ENCODE assay signal across 9 cellular contexts in genomic region chr1:220876511-220877347, GRCh38. TPM values are rescaled to one million over a fixed set of nuclear protein-coding genes. Genes with fewer than 3 reads are reported as not detected.
A peak's percentile ranks its signal among the peaks of the same experiment; 100 is the strongest.
DNase-seq lines count a peak whose midpoint lies in the region; ATAC-seq, FAIRE-seq and TF ChIP-seq lines count a peak whose summit lies in the region.
"Had no signal": no experiment of that assay in that cellular context is flagged by ENCODE, and none has a peak within 500 bp of the region (broad histone marks: within the 10 kb centered on the region; RNA-seq: fewer than 3 reads in every experiment).

No MANE protein-coding gene starts in this region.

- H3K79me1 ChIP-seq in H1 (ENCODE audit: low read depth, low read length) = no peaks in the 10 kb centered on the region

- H3K23ac ChIP-seq in H1 (ENCODE audit: insufficient read length) = no peak overlapping the region

- no peak for TF ChIP-seq RAD21 in H1 (IDR thresholded peaks at IDR 0.05 in 1 of 2, conservative IDR thresholded peaks at IDR 0.05 in 1 of 2; ENCODE audit: low read depth in 2 of 2, low read length in 2 of 2)

- H3K4me3 ChIP-seq in H1 (ENCODE audit: extremely low read depth in 1 of 4, insufficient read depth in 2 of 4, low read depth in 3 of 4, low read length in 4 of 4) = peak overlapping the region; percentile 46 to 65 (median 52)
- H3K4me3 ChIP-seq in mesodermal cell (ENCODE audit: extremely low read depth, insufficient read depth, low read length, poor library complexity, severe bottlenecking) = peak overlapping the region; percentile 29
- H3K4me3 ChIP-seq in tibial nerve = peak overlapping the region; percentile 2 to 81 (median 32)

- H3K36me3 Mint-ChIP-seq in activated T-helper 1 cell treated with anti-CD3 and anti-CD28 coated beads, Interleukin-12 subunit alpha, Interleukin-12 subunit beta, Interleukin-2, Interleukin-4 antibody, amounts not matched to agents 30 ng/mL and 10 ng/mL and 1 ng/mL, durations not matched to agents 14 hours and 24 hours and 36 hours (ENCODE audit: low read depth) = peaks cover 9% of the 10 kb centered on the region

- no peak overlapping the region for H2AFZ ChIP-seq in H1 (ENCODE audit: low read length)

- H3K14ac ChIP-seq in H1 (ENCODE audit: insufficient read length) = no peak overlapping the region

- no peaks in the 10 kb centered on the region for H3K79me2 ChIP-seq in H1 (ENCODE audit: control insufficient read depth in 1 of 2, insufficient read depth in 2 of 2, low read length in 2 of 2)

- H3K23me2 ChIP-seq in H1 (ENCODE audit: low read depth, low read length) = peaks cover 9% of the 10 kb centered on the region; the same call in 1 of the 2 replicates

- peak overlapping the region; percentile 95 to 97 for H3K4me2 ChIP-seq in H1 (ENCODE audit: insufficient read depth in 1 of 2, low read depth in 2 of 2, low read length in 2 of 2)

- no peak overlapping the region for H2AK5ac ChIP-seq in H1 (ENCODE audit: low read depth, low read length)

- no peak overlapping the region for H3K56ac ChIP-seq in H1 (replicated peaks; ENCODE audit: insufficient read length, low read depth, low read length)

- H4K20me1 ChIP-seq in H1 (replicated peaks in 1 of 2; ENCODE audit: control insufficient read depth in 1 of 2, insufficient read depth in 2 of 2, low read length in 2 of 2) = peaks cover 3 to 13% of the 10 kb centered on the region in 2 experiments

- H4K5ac ChIP-seq in H1 (ENCODE audit: insufficient read length, low read depth, low read length) = no peak overlapping the region

- H2BK120ac ChIP-seq in H1 (replicated peaks; ENCODE audit: low read depth, low read length) = no peak overlapping the region

- peaks cover 7 to 22% (median 12%) of the 10 kb centered on the region in 4 experiments for H3K4me1 ChIP-seq in H1 (replicated peaks in 1 of 4; ENCODE audit: control insufficient read depth in 3 of 4, insufficient read depth in 4 of 4, low read length in 3 of 4)
- H3K4me1 ChIP-seq in mesodermal cell (ENCODE audit: control insufficient read depth, insufficient read depth, low read length, poor library complexity, severe bottlenecking) = peaks cover 28% of the 10 kb centered on the region
- H3K4me1 ChIP-seq in tibial nerve = peaks cover 0 to 40% (median 15%) of the 10 kb centered on the region in 4 donors

- H3K9me3 ChIP-seq in H1 (ENCODE audit: insufficient read depth in 2 of 2, low read depth in 1 of 2, low read length in 1 of 2) = no peaks in the 10 kb centered on the region
- no peaks in the 10 kb centered on the region for H3K9me3 ChIP-seq in mesodermal cell (ENCODE audit: control insufficient read depth, low read length)
- no peaks in the 10 kb centered on the region for H3K9me3 ChIP-seq in tibial nerve

- CTCF ChIA-PET in H1 (lab: Charles Lee; ENCODE audit: partially characterized antibody) = interaction anchor here (0.6 to 5.7 kb wide), 8 partner anchors 9 to 613 kb away, joined by 3 to 32 read pairs (median 6); no protein-coding TSS in a partner anchor

- H4K91ac ChIP-seq in H1 (replicated peaks; ENCODE audit: insufficient read length, low read length) = no peak overlapping the region

- no peak overlapping the region for H3K4me3 Mint-ChIP-seq in activated T-helper 1 cell treated with anti-CD3 and anti-CD28 coated beads, Interleukin-12 subunit alpha, Interleukin-12 subunit beta, Interleukin-2, Interleukin-4 antibody, amounts not matched to agents 30 ng/mL and 10 ng/mL and 1 ng/mL, durations not matched to agents 14 hours and 24 hours and 36 hours

- intact Hi-C loops in activated T-helper 1 cell treated with anti-CD3 and anti-CD28 coated beads, Interleukin-12 subunit alpha, Interleukin-12 subunit beta, Interleukin-2, Interleukin-4 antibody, amounts not matched to agents 30 ng/mL and 10 ng/mL and 1 ng/mL, durations not matched to agents 14 hours and 24 hours and 36 hours (cut with micrococcal nuclease) = loop anchor here (5.0 to 10.0 kb wide), 4 partner anchors 198 to 866 kb away; partner anchors contain the start of genes DUSP10 and MARK1

- no peak overlapping the region for H3K27ac Mint-ChIP-seq in activated T-helper 1 cell treated with anti-CD3 and anti-CD28 coated beads, Interleukin-12 subunit alpha, Interleukin-12 subunit beta, Interleukin-2, Interleukin-4 antibody, amounts not matched to agents 30 ng/mL and 10 ng/mL and 1 ng/mL, durations not matched to agents 14 hours and 24 hours and 36 hours

- H4K8ac ChIP-seq in H1 (ENCODE audit: extremely low read depth, insufficient read depth, low read length) = 0 out of 2 replicates have a peak overlapping the region, but pooled peaks have one; percentile 66

- no peak overlapping the region for H2BK12ac ChIP-seq in H1 (ENCODE audit: low read depth, low read length)

- H3K27me3 Mint-ChIP-seq in activated T-helper 1 cell treated with anti-CD3 and anti-CD28 coated beads, Interleukin-12 subunit alpha, Interleukin-12 subunit beta, Interleukin-2, Interleukin-4 antibody, amounts not matched to agents 30 ng/mL and 10 ng/mL and 1 ng/mL, durations not matched to agents 14 hours and 24 hours and 36 hours (ENCODE audit: insufficient read depth) = peaks cover 72% of the 10 kb centered on the region

- H2BK20ac ChIP-seq in H1 (ENCODE audit: low read length) = no peak overlapping the region

- TF ChIP-seq POLR2A in H1 (IDR thresholded peaks at IDR 0.05; ENCODE audit: control extremely low read depth in 1 of 2, low read depth in 2 of 2, low read length in 2 of 2) (no peak), tibial nerve (IDR thresholded peaks at IDR 0.05) (no peak)

- H3K27me3 ChIP-seq in H1 (replicated peaks in 1 of 4; ENCODE audit: control insufficient read depth in 3 of 4, extremely low read depth in 1 of 4, insufficient read depth in 3 of 4, low read length in 3 of 4) = peaks cover 63 to 76% (median 70%) of the 10 kb centered on the region in 4 experiments
- no peaks in the 10 kb centered on the region for H3K27me3 ChIP-seq in tibial nerve

- POLR2A ChIA-PET in H1 (lab: Charles Lee; ENCODE audit: partially characterized antibody) = interaction anchor here (2.3 to 2.8 kb wide), 2 partner anchors 10 to 18 kb away, joined by 8 to 12 read pairs; no protein-coding TSS in a partner anchor

- H3K9me3 Mint-ChIP-seq in activated T-helper 1 cell treated with anti-CD3 and anti-CD28 coated beads, Interleukin-12 subunit alpha, Interleukin-12 subunit beta, Interleukin-2, Interleukin-4 antibody, amounts not matched to agents 30 ng/mL and 10 ng/mL and 1 ng/mL, durations not matched to agents 14 hours and 24 hours and 36 hours = no peaks in the 10 kb centered on the region

- DNase-seq in DMS53 (lab: John Stamatoyannopoulos, UW) = peak; percentile 54
- no peak for DNase-seq in DMS53 treated with DMSO at 0.1 percent for 48 hours (lab: John Stamatoyannopoulos, UW; ENCODE audit: unreplicated experiment)
- DNase-seq in H1 (ENCODE audit: low read depth in 1 of 2, low spot score in 2 of 2) = peak in 1 of 2 experiments; percentile 73
- peak in 1 of 2 donors; percentile 51 for DNase-seq in tibial nerve (ENCODE audit: low spot score in 2 of 2)
- DNase-seq in activated T-helper 1 cell treated with anti-CD3 and anti-CD28 coated beads, Interleukin-12 subunit alpha, Interleukin-12 subunit beta, Interleukin-2, Interleukin-4 antibody, amounts not matched to agents 30 ng/mL and 10 ng/mL and 1 ng/mL, durations not matched to agents 14 hours and 24 hours and 36 hours (ENCODE audit: low spot score) = no peak
- no peak for DNase-seq in NCI-H510A (lab: John Stamatoyannopoulos, UW)

- no peak overlapping the region for H3K18ac ChIP-seq in H1 (ENCODE audit: extremely low read depth, low read length)

- FAIRE-seq in H1 (lab: Jason Lieb, UNC) = no peak

- no peak overlapping the region for H2BK15ac ChIP-seq in H1 (ENCODE audit: low read length)

- H3K4me1 Mint-ChIP-seq in activated T-helper 1 cell treated with anti-CD3 and anti-CD28 coated beads, Interleukin-12 subunit alpha, Interleukin-12 subunit beta, Interleukin-2, Interleukin-4 antibody, amounts not matched to agents 30 ng/mL and 10 ng/mL and 1 ng/mL, durations not matched to agents 14 hours and 24 hours and 36 hours (ENCODE audit: low read depth) = peaks cover 36% of the 10 kb centered on the region

- no peak overlapping the region for H3K4ac ChIP-seq in H1 (replicated peaks; ENCODE audit: insufficient read length, low read depth, low read length)

- H3K36me3 ChIP-seq in H1 (ENCODE audit: control insufficient read depth in 2 of 4, insufficient read depth in 4 of 4, low read length in 3 of 4) = no peaks in the 10 kb centered on the region; a peak in 1 of 8 replicates
- no peaks in the 10 kb centered on the region for H3K36me3 ChIP-seq in mesodermal cell (ENCODE audit: control insufficient read depth, insufficient read depth, low read length)
- H3K36me3 ChIP-seq in tibial nerve = no peaks in the 10 kb centered on the region

- TF ChIP-seq EP300 in H1 (IDR thresholded peaks at IDR 0.05; ENCODE audit: borderline replicate concordance in 1 of 2, low read depth in 2 of 2, low read length in 2 of 2) = no peak
- TF ChIP-seq EP300 in tibial nerve (IDR thresholded peaks at IDR 0.05) = peak; percentile 60 to 86

- H3K27ac ChIP-seq in H1 (ENCODE audit: low read depth, low read length) = no peak overlapping the region
- peak overlapping the region; percentile 55 for H3K27ac ChIP-seq in mesodermal cell (ENCODE audit: low read depth, low read length, severe bottlenecking)
- H3K27ac ChIP-seq in tibial nerve = peak overlapping the region; percentile 34 to 99 (median 95)
- H3K27ac ChIP-seq: 22Rv1 had no signal

- no peak overlapping the region for H2BK5ac ChIP-seq in H1 (ENCODE audit: low read depth, low read length)

- ATAC-seq in HG03139 (IDR thresholded peaks at IDR 0.05; ENCODE audit: unreplicated experiment) = no peak

- 2% methylated on average over 49 of the region's 52 CpGs; no CpG with 5 or more reads in 1 of the 2 experiments for WGBS in H1 (ENCODE audit: extremely low coverage in 1 of 2, insufficient coverage in 1 of 2, insufficient read length in 1 of 2, insufficient replicate concordance in 2 of 2, low coverage in 1 of 2, low lambda C conversion rate in 2 of 2, missing lambda C conversion rate in 1 of 2), 2 experiments
- WGBS in mesodermal cell (ENCODE audit: insufficient coverage in 2 of 2), 2 experiments = 5 to 6% methylated on average over 30 to 49 of the region's 52 CpGs
- WGBS in tibial nerve, 2 donors = 54 to 66% methylated on average over 33 to 52 of the region's 52 CpGs

- TF ChIP-seq CTCF in H1 (IDR thresholded peaks at IDR 0.05; ENCODE audit: control extremely low read depth in 1 of 3, insufficient read depth in 1 of 3, low read depth in 1 of 3, low read length in 3 of 3) (no peak), tibial nerve (IDR thresholded peaks at IDR 0.05) (no peak)

- no peak overlapping the region for H3K9ac ChIP-seq in H1 (replicated peaks in 1 of 4; ENCODE audit: extremely low read depth in 1 of 4, low read depth in 3 of 4, low read length in 3 of 4)

RNA-seq across cellular contexts. Expression of gene HLX, which starts 2.5 kb away (rescaled TPM):
- 0.30 and 0.50 TPM in 2 replicates for total RNA-seq in H1 (2021; fragmentation: NEBNext Ultra II Directional; extraction: Animal tissue kit (Norgen Biotek cat#: 25700))
- polyA plus RNA-seq in H1 (2011; rRNA removed) = 0.11 and 0.17 TPM in 2 replicates
- 0.47 TPM for polyA plus RNA-seq in H1 (2011; cell fraction: cytosol; rRNA removed)
- polyA plus RNA-seq in H1 (2011; cell fraction: nucleus; rRNA removed) = 0.56 TPM
- polyA plus RNA-seq in H1 (2012, experiment 1 of 2) = 0.27 to 0.69 TPM (median 0.42 TPM) in 3 of 4 replicates, not detected in the other
- polyA plus RNA-seq in H1 (2012, experiment 2 of 2) = 0.67 TPM
- 0.16 TPM for polyA plus RNA-seq in H1 (2013, experiment 1 of 2)
- polyA plus RNA-seq in H1 (2013, experiment 2 of 2) = 0.15 TPM
- polyA minus RNA-seq in H1 (2011; rRNA and poly(A)+ RNA removed) = 0.07 TPM in 1 of 2 replicates, not detected in the other
- polyA minus RNA-seq in H1 (2011; cell fraction: cytosol; rRNA and poly(A)+ RNA removed) = not detected
- 0.30 TPM for polyA minus RNA-seq in H1 (2011; cell fraction: nucleus; rRNA and poly(A)+ RNA removed)
- polyA plus RNA-seq in mesodermal cell (2013, experiment 1 of 2) = 9.6 TPM
- polyA plus RNA-seq in mesodermal cell (2013, experiment 2 of 2) = 13.6 TPM
- 10 to 100 TPM; 16.5 to 29.2 (median 23.0) TPM for total RNA-seq in tibial nerve
- 5.1 and 6.3 TPM in 2 replicates for total RNA-seq in activated T-helper 1 cell treated with anti-CD3 and anti-CD28 coated beads, Interleukin-12 subunit alpha, Interleukin-12 subunit beta, Interleukin-2, Interleukin-4 antibody, amounts not matched to agents 30 ng/mL and 10 ng/mL and 1 ng/mL, durations not matched to agents 14 hours and 24 hours and 36 hours
